In the genomic region with DNA sequence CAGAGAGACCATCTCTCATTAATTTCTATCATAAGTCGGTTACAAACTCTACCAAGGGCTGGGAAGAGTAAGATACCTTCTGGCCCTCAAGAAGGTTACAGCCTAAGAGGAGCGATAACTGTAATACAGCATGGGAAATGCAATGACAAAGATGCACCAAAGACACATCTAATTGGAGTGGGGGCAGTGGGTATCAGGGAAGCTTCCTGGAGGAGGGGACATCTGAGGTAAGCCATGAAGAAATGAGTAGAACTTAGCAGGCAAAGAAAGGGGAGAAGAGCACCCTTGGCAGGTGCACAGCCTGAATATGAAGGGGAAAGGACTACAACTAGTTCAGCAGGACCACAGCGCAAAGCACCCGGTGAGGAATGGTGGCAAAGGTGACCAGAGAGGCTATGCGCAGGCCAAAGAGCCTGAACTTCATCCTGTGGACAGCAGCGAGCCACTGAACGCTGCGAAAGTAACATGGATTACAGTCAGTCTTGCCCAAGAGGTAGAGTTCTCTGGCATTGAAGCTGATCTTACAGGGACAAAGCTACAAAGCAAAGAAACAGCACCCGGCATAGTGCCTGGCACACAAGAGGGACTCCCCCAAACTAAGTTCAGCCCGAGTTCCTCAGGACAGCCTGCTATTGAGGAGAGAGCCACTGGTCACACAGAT, we compare ENCODE assay signal across 6 cellular contexts. TPM values are rescaled to one million over a fixed set of nuclear protein-coding genes. Genes with fewer than 3 reads are reported as not detected.
DNase-seq lines count a peak whose midpoint lies in the region; ATAC-seq, FAIRE-seq and TF ChIP-seq lines count a peak whose summit lies in the region.

No MANE protein-coding gene starts in this region.

- H3K27ac ChIP-seq in astrocyte (ENCODE audit: low read depth, low read length), result peak overlapping the region; percentile 41
- peak overlapping the region; percentile 67 for H3K27ac ChIP-seq in naive thymus-derived CD4-positive, alpha-beta T cell (ENCODE audit: low read depth, low read length)

- H3K9ac ChIP-seq in astrocyte (ENCODE audit: low read length), result peak overlapping the region; percentile 85

- H2AFZ ChIP-seq in astrocyte (ENCODE audit: low read depth, low read length), result no peak overlapping the region

- FAIRE-seq in astrocyte (lab: Jason Lieb, UNC), result no peak

- no peaks in the 10 kb centered on the region for H3K9me3 Mint-ChIP-seq in astrocyte (ENCODE audit: unreplicated experiment)
- H3K9me3 Mint-ChIP-seq in naive thymus-derived CD4-positive, alpha-beta T cell, result peaks cover 0 to 2% (median 0%) of the 10 kb centered on the region in 11 donors

- POLR2A ChIA-PET in naive thymus-derived CD4-positive, alpha-beta T cell (lab: Charles Lee), result interaction anchor here (0.6 to 9.3 kb wide), 3 partner anchors 13 to 186 kb away, joined by 3 to 120 read pairs (median 4); partner anchors contain the start of gene SEPTIN1

- H3K36me3 ChIP-seq in astrocyte (ENCODE audit: insufficient read depth, low read length), result peaks cover 12% of the 10 kb centered on the region
- peaks cover 0 to 23% (median 0%) of the 10 kb centered on the region in 3 experiments for H3K36me3 ChIP-seq in naive thymus-derived CD4-positive, alpha-beta T cell (ENCODE audit: control insufficient read depth in 2 of 3, insufficient read depth in 3 of 3, low read length in 3 of 3)

- H3K79me2 ChIP-seq in astrocyte (ENCODE audit: insufficient read depth, low read length), result peaks cover 75% of the 10 kb centered on the region

- no peak for ATAC-seq in naive thymus-derived CD4-positive, alpha-beta T cell

- no peak overlapping the region for H3K27ac Mint-ChIP-seq in astrocyte (ENCODE audit: unreplicated experiment)
- peak overlapping the region; percentile 37 to 90 (median 80) for H3K27ac Mint-ChIP-seq in naive thymus-derived CD4-positive, alpha-beta T cell

- no peaks in the 10 kb centered on the region for H3K9me3 ChIP-seq in astrocyte (ENCODE audit: insufficient read depth, low read depth, low read length)
- no peaks in the 10 kb centered on the region for H3K9me3 ChIP-seq in naive thymus-derived CD4-positive, alpha-beta T cell (ENCODE audit: control insufficient read depth in 2 of 3, low read length in 3 of 3)

- no peaks in the 10 kb centered on the region for H3K27me3 ChIP-seq in astrocyte (ENCODE audit: insufficient read depth, low read length)
- no peaks in the 10 kb centered on the region for H3K27me3 ChIP-seq in naive thymus-derived CD4-positive, alpha-beta T cell (ENCODE audit: control insufficient read depth in 2 of 2, insufficient read depth in 2 of 2, low read length in 2 of 2)

- no peak for TF ChIP-seq CTCF in astrocyte (IDR thresholded peaks at IDR 0.05; ENCODE audit: insufficient read depth, low read depth, low read length)

- DNase-seq in astrocyte (ENCODE audit: low read depth) (no peak), 8988T (no peak), NCI-H774 (lab: John Stamatoyannopoulos, UW) (no peak), globus pallidus (ENCODE audit: low spot score) (no peak)
- DNase-seq in naive thymus-derived CD4-positive, alpha-beta T cell, result no peak

- no peaks in the 10 kb centered on the region for H3K27me3 Mint-ChIP-seq in astrocyte (ENCODE audit: low read depth, unreplicated experiment)
- H3K27me3 Mint-ChIP-seq in naive thymus-derived CD4-positive, alpha-beta T cell, result peaks cover 0 to 3% (median 0%) of the 10 kb centered on the region in 5 donors

- intact Hi-C loops in naive thymus-derived CD4-positive, alpha-beta T cell (cut with micrococcal nuclease), result loop anchor here in 1 of 2 donors (2.0 kb wide), 1 partner anchor 33 kb away; no protein-coding TSS in a partner anchor

- H3K4me2 ChIP-seq in astrocyte (ENCODE audit: low read length), result peak overlapping the region; percentile 99

- peaks cover 26% of the 10 kb centered on the region for H3K4me1 Mint-ChIP-seq in astrocyte (ENCODE audit: low read depth, unreplicated experiment)
- peaks cover 39 to 59% (median 54%) of the 10 kb centered on the region in 7 donors for H3K4me1 Mint-ChIP-seq in naive thymus-derived CD4-positive, alpha-beta T cell

- CTCF ChIA-PET in naive thymus-derived CD4-positive, alpha-beta T cell (lab: Charles Lee), result interaction anchor here (2.8 kb wide), 1 partner anchor 42 kb away, joined by 9 read pairs; no protein-coding TSS in a partner anchor

- peak overlapping the region; percentile 88 for H3K4me3 Mint-ChIP-seq in astrocyte (ENCODE audit: unreplicated experiment)
- H3K4me3 Mint-ChIP-seq in naive thymus-derived CD4-positive, alpha-beta T cell, result peak overlapping the region; percentile 83 to 92 (median 88)

- H3K4me3 ChIP-seq in GM08714 (ENCODE audit: low read length) (peak overlapping the region; percentile 65), astrocyte (ENCODE audit: insufficient read depth, low read depth, low read length) (peak overlapping the region; percentile 76)
- H3K4me3 ChIP-seq in naive thymus-derived CD4-positive, alpha-beta T cell (ENCODE audit: low read length), result peak overlapping the region; percentile 73

- H4K20me1 ChIP-seq in astrocyte (ENCODE audit: insufficient read depth, low read length), result peaks cover 70% of the 10 kb centered on the region

- peaks cover 20% of the 10 kb centered on the region for H3K4me1 ChIP-seq in astrocyte (ENCODE audit: insufficient read depth, low read length)
- peaks cover 23 to 26% of the 10 kb centered on the region in 2 donors for H3K4me1 ChIP-seq in naive thymus-derived CD4-positive, alpha-beta T cell (ENCODE audit: control insufficient read depth in 2 of 2, insufficient read depth in 2 of 2, low read length in 2 of 2)

- peaks cover 13% of the 10 kb centered on the region for H3K36me3 Mint-ChIP-seq in astrocyte (ENCODE audit: low read depth, unreplicated experiment)
- peaks cover 0 to 25% (median 12%) of the 10 kb centered on the region in 5 donors for H3K36me3 Mint-ChIP-seq in naive thymus-derived CD4-positive, alpha-beta T cell

RNA-seq across cellular contexts. Expression of gene TBC1D10B, which starts 2.8 kb away (rescaled TPM):
- total RNA-seq in astrocyte, result 50.3 and 50.8 TPM in 2 replicates
- 10 to 100 TPM; 23.2 to 70.0 (median 45.2) TPM for total RNA-seq in naive thymus-derived CD4-positive, alpha-beta T cell
- polyA plus RNA-seq in naive thymus-derived CD4-positive, alpha-beta T cell, result 10 to 100 TPM in 1 of 2 donors, 1 to 10 TPM in 1; 7.6 to 13.6 TPM

RNA-seq across cellular contexts. Expression of gene MYL11, which starts 7.1 kb away (rescaled TPM):
- total RNA-seq in astrocyte, result not detected in 2 replicates
- total RNA-seq in naive thymus-derived CD4-positive, alpha-beta T cell, result 1 to 10 TPM in 2 of 5 experiments, under 1 TPM in 1, not detected in 2; 0.87 to 2.0 (median 1.6) TPM
- polyA plus RNA-seq in naive thymus-derived CD4-positive, alpha-beta T cell, result not detected

RNA-seq across cellular contexts. Expression of gene CD2BP2, which starts 12.4 kb away (rescaled TPM):
- total RNA-seq in astrocyte, result 58.8 TPM in 2 replicates
- 10 to 100 TPM; 37.5 to 77.0 (median 64.6) TPM for total RNA-seq in naive thymus-derived CD4-positive, alpha-beta T cell
- 10 to 100 TPM; 18.7 to 24.4 TPM for polyA plus RNA-seq in naive thymus-derived CD4-positive, alpha-beta T cell

RNA-seq across cellular contexts. Expression of gene SEPTIN1, which starts 14.9 kb away (rescaled TPM):
- 0.48 and 0.96 TPM in 2 replicates for total RNA-seq in astrocyte
- 100 to 1,000 TPM; 176 to 355 (median 183) TPM for total RNA-seq in naive thymus-derived CD4-positive, alpha-beta T cell
- polyA plus RNA-seq in naive thymus-derived CD4-positive, alpha-beta T cell, result 100 to 1,000 TPM; 221 to 257 TPM

RNA-seq across cellular contexts. Expression of gene ZNF48, which starts 27.7 kb away (rescaled TPM):
- 16.0 and 19.5 TPM in 2 replicates for total RNA-seq in astrocyte
- total RNA-seq in naive thymus-derived CD4-positive, alpha-beta T cell, result 10 to 100 TPM in 3 of 5 experiments, 1 to 10 TPM in 2; 6.0 to 16.0 (median 15.6) TPM
- 10 to 100 TPM in 1 of 2 donors, 1 to 10 TPM in 1; 6.0 to 10.9 TPM for polyA plus RNA-seq in naive thymus-derived CD4-positive, alpha-beta T cell
